8 cellular contexts compared by ENCODE assay signal in the genomic region with DNA sequence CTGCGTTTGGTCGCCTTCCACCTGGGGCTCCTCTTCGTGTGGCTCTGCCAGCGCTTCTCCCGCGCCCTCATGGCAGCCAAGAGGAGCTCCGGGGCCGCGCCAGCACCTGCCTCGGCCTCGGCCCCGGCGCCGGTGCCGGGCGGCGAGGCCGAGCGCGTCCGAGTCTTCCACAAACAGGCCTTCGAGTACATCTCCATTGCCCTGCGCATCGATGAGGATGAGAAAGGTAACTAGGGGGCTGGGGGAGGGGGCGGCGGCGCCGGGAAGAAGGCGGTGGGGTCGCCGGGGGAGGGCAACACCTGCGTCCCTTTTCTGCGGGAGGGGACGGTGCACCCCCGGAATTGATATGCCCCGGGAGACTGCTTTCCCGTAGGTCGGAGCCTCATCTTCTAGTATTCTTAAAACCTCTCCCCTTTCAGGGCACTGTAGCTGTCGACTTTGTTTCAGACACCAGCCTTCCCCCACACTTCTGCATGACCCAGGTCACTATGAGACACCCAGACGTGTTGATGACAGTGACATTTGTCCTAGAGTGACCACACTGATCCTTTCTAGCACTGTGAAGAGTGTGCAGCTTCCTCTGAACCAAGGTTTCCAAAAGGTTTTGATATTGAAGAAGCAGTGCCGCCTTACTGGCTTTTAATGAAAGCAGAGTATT. TPM values are rescaled to one million over a fixed set of nuclear protein-coding genes. Genes with fewer than 3 reads are reported as not detected.
DNase-seq lines count a peak whose midpoint lies in the region; ATAC-seq, FAIRE-seq and TF ChIP-seq lines count a peak whose summit lies in the region.

No MANE protein-coding gene starts in this region.

- peaks cover 29% of the 10 kb centered on the region; the same call in 1 of the 2 replicates for H3K79me2 ChIP-seq in KMS-11 (ENCODE audit: insufficient read depth, low read depth)

- H3K27me3 ChIP-seq in CD4-positive, alpha-beta memory T cell (ENCODE audit: insufficient read depth, low read length), result no peaks in the 10 kb centered on the region
- no peaks in the 10 kb centered on the region for H3K27me3 ChIP-seq in KMS-11 (ENCODE audit: insufficient read depth, low read depth)
- H3K27me3 ChIP-seq in pancreas, result no peaks in the 10 kb centered on the region

- peaks cover 11 to 43% (median 31%) of the 10 kb centered on the region in 4 donors for H3K4me1 Mint-ChIP-seq in CD4-positive, alpha-beta memory T cell

- H4K20me1 ChIP-seq in KMS-11 (ENCODE audit: insufficient read depth), result no peaks in the 10 kb centered on the region

- no peaks in the 10 kb centered on the region for H3K36me3 ChIP-seq in CD4-positive, alpha-beta memory T cell (ENCODE audit: insufficient read depth, low read length)
- no peaks in the 10 kb centered on the region for H3K36me3 ChIP-seq in KMS-11 (ENCODE audit: insufficient read depth)
- no peaks in the 10 kb centered on the region for H3K36me3 ChIP-seq in pancreas

- H3K27me3 Mint-ChIP-seq in CD4-positive, alpha-beta memory T cell, result no peaks in the 10 kb centered on the region

- no peak for TF ChIP-seq CTCF in KMS-11 (conservative IDR thresholded peaks at IDR 0.05; ENCODE audit: low read depth, low read length)
- no peak for TF ChIP-seq CTCF in pancreas (IDR thresholded peaks at IDR 0.05)

- CTCF ChIA-PET in CD4-positive, alpha-beta memory T cell (lab: Charles Lee; ENCODE audit: partially characterized antibody), result interaction anchor here (1.3 to 4.0 kb wide), 2 partner anchors 24 to 101 kb away, joined by 3 to 35 read pairs; partner anchors contain the start of genes DPY30 and SLC30A6

- peaks cover 0 to 3% (median 0%) of the 10 kb centered on the region in 8 donors for H3K9me3 Mint-ChIP-seq in CD4-positive, alpha-beta memory T cell

- intact Hi-C loops in CD4-positive, alpha-beta memory T cell (cut with micrococcal nuclease), result loop anchor here (5.0 to 10.0 kb wide), 2 partner anchors 159 to 293 kb away; partner anchors contain the start of gene BIRC6
- intact Hi-C loops in pancreas (cut with DNase I), result no loop called here

- peak overlapping the region; percentile 72 for H3K4me2 ChIP-seq in KMS-11

- H3K4me1 ChIP-seq in CD4-positive, alpha-beta memory T cell (ENCODE audit: insufficient read depth, low read length), result peaks cover 47% of the 10 kb centered on the region
- H3K4me1 ChIP-seq in KMS-11 (ENCODE audit: low read depth, poor library complexity, severe bottlenecking) (peaks cover 20% of the 10 kb centered on the region), pancreas (peaks cover 0 to 16% (median 6%) of the 10 kb centered on the region in 3 donors)

- POLR2A ChIA-PET in CD4-positive, alpha-beta memory T cell (lab: Charles Lee; ENCODE audit: partially characterized antibody), result interaction anchor here (0.7 to 4.0 kb wide), 13 partner anchors 9 to 291 kb away, joined by 3 to 75 read pairs (median 4); partner anchors contain the start of genes DPY30, MEMO1, SLC30A6 and YIPF4

- H3K27ac Mint-ChIP-seq in CD4-positive, alpha-beta memory T cell, result peak overlapping the region; percentile 78 to 98 (median 94)

- DNase-seq in CD4-positive, alpha-beta memory T cell, result peak in 2 of 5 donors; percentile 25 to 57
- DNase-seq in activated CD4-positive, alpha-beta T cell treated with anti-CD3 and anti-CD28 coated beads, Interleukin-2, amount 50 U/mL, for 4 hours, result peak; percentile 5 to 7
- DNase-seq in frontal cortex (ENCODE audit: low spot score in 2 of 2) (peak; percentile 22 to 28), pancreas (peak in 1 of 6 donors; percentile 10), dedifferentiated amniotic fluid mesenchymal stem cell (ENCODE audit: extremely low spot score) (no peak), SHP77 treated with DMSO at 0.1 percent for 48 hours (lab: John Stamatoyannopoulos, UW) (no peak)

- H3K4me3 ChIP-seq in CD4-positive, alpha-beta memory T cell (ENCODE audit: low read length in 2 of 2), result peak overlapping the region; percentile 61 to 93
- peak overlapping the region; percentile 94 for H3K4me3 ChIP-seq in KMS-11 (IDR thresholded peaks at IDR 0.05; ENCODE audit: insufficient read depth, low read depth, low read length)
- H3K4me3 ChIP-seq in pancreas, result peak overlapping the region; percentile 66 to 97 (median 94)

- H3K9me3 ChIP-seq in CD4-positive, alpha-beta memory T cell (ENCODE audit: control insufficient read depth in 1 of 2, low read length in 2 of 2), result no peaks in the 10 kb centered on the region
- no peaks in the 10 kb centered on the region for H3K9me3 ChIP-seq in pancreas

- H3K27ac ChIP-seq in CD4-positive, alpha-beta memory T cell (ENCODE audit: low read depth, low read length), result peak overlapping the region; percentile 77
- peak overlapping the region; percentile 74 for H3K27ac ChIP-seq in KMS-11
- peak overlapping the region; percentile 72 to 95 (median 90) for H3K27ac ChIP-seq in pancreas

- ATAC-seq in GM19395 (IDR thresholded peaks at IDR 0.05; ENCODE audit: unreplicated experiment) (peak; percentile 16), pancreas (peak in 1 of 4 donors; percentile 8)

- peak overlapping the region; percentile 66; the same call in 1 of the 2 replicates for H3K9ac ChIP-seq in KMS-11

- 0% methylated on average over 38 to 41 of the region's 41 CpGs for WGBS in pancreas, 2 donors

- H3K36me3 Mint-ChIP-seq in CD4-positive, alpha-beta memory T cell, result peaks cover 0 to 14% of the 10 kb centered on the region in 2 donors

- no peak for FAIRE-seq in frontal cortex (lab: Jason Lieb, UNC)
- FAIRE-seq in pancreas (lab: Jason Lieb, UNC), result no peak

- peak overlapping the region; percentile 99 for H2AFZ ChIP-seq in KMS-11 (ENCODE audit: low read depth)

- peak overlapping the region; percentile 98 to 99 (median 99) for H3K4me3 Mint-ChIP-seq in CD4-positive, alpha-beta memory T cell

RNA-seq across cellular contexts. Expression of gene SPAST, which starts 0.8 kb away (rescaled TPM):
- total RNA-seq in CD4-positive, alpha-beta memory T cell, result 10 to 100 TPM; 22.5 to 23.2 TPM
- 10 to 100 TPM; 11.2 to 15.3 TPM for polyA plus RNA-seq in CD4-positive, alpha-beta memory T cell
- total RNA-seq in frontal cortex (293 TPM), pancreas (10 to 100 TPM in 1 of 6 donors, 1 to 10 TPM in 5; 5.4 to 10.4 (median 6.6) TPM)
- 1 to 10 TPM; 2.5 to 3.5 TPM for polyA plus RNA-seq in pancreas

RNA-seq across cellular contexts. Expression of gene DPY30, which starts 24.5 kb away (rescaled TPM):
- 10 to 100 TPM; 50.0 to 51.3 TPM for total RNA-seq in CD4-positive, alpha-beta memory T cell
- polyA plus RNA-seq in CD4-positive, alpha-beta memory T cell, result 100 to 1,000 TPM; 167 to 233 TPM
- total RNA-seq in frontal cortex (69.3 TPM), pancreas (10 to 100 TPM; 17.6 to 30.7 (median 22.8) TPM)
- 10 to 100 TPM; 46.8 to 58.7 TPM for polyA plus RNA-seq in pancreas

RNA-seq across cellular contexts. Expression of gene MEMO1, which starts 53.3 kb away (rescaled TPM):
- 10 to 100 TPM; 42.0 to 45.1 TPM for total RNA-seq in CD4-positive, alpha-beta memory T cell
- polyA plus RNA-seq in CD4-positive, alpha-beta memory T cell, result 10 to 100 TPM; 31.0 to 42.7 TPM
- 77.9 TPM for total RNA-seq in frontal cortex
- total RNA-seq in pancreas, result 10 to 100 TPM; 10.5 to 20.4 (median 15.1) TPM
- polyA plus RNA-seq in pancreas, result 10 to 100 TPM; 17.2 to 19.3 TPM

Comparison
In these comparisons a context has a peak if more than half of its experiments do, and no peak if none do; other contexts are left out.
1. DNase-seq: peak in activated CD4-positive, alpha-beta T cell treated with anti-CD3 and anti-CD28 coated beads, Interleukin-2, amount 50 U/mL, for 4 hours (2 of 2) and frontal cortex (2 of 2); none in dedifferentiated amniotic fluid mesenchymal stem cell (single experiment) and SHP77 treated with DMSO at 0.1 percent for 48 hours (single experiment).
2. RNA of gene SPAST, which starts 0.8 kb away (total RNA-seq): 293 TPM in frontal cortex (single experiment); 22.5 to 23.2 TPM in CD4-positive, alpha-beta memory T cell and 5.4 to 10.4 TPM in pancreas; every median in the first group is over 10 times any median in the second.
3. Peak in every context shown above with its lines, with median percentiles within 50 percentile points of each other: H3K27ac ChIP-seq and H3K4me3 ChIP-seq.